Comparison of ENCODE assay signal across 8 cellular contexts in genomic region chr4:120049732-120050494, GRCh38. TPM values are rescaled to one million over a fixed set of nuclear protein-coding genes. Genes with fewer than 3 reads are reported as not detected.
A peak's percentile ranks its signal among the peaks of the same experiment; 100 is the strongest.
DNase-seq lines count a peak whose midpoint lies in the region; ATAC-seq, FAIRE-seq and TF ChIP-seq lines count a peak whose summit lies in the region.

No MANE protein-coding gene starts in this region.

- CTCF ChIA-PET in OCI-LY7 (lab: Charles Lee; ENCODE audit: unreplicated experiment): no interaction called here

- H3K27me3 Mint-ChIP-seq in naive B cell: no peaks in the 10 kb centered on the region

- H3K4me3 Mint-ChIP-seq in naive B cell: peak overlapping the region in 1 of 8 donors; percentile 47
- H3K4me3 Mint-ChIP-seq in stimulated activated effector memory CD8-positive, alpha-beta T cell treated with anti-CD3 and anti-CD28 coated beads, Interleukin-12 subunit alpha, Interleukin-12 subunit beta, amount 100 ng/mL, for 72 hours: peak overlapping the region; percentile 57

- DNase-seq in D721Med (ENCODE audit: insufficient read length, low spot score): peak; percentile 16
- DNase-seq in GM20000 (ENCODE audit: low spot score): peak; percentile 55
- DNase-seq in HK-2 (ENCODE audit: unreplicated experiment): peak; percentile 84
- peak; percentile 73 for DNase-seq in OCI-LY7 (ENCODE audit: low spot score)
- peak; percentile 39 for DNase-seq in activated T-cell treated with anti-CD3 and anti-CD28 coated beads for 48 hours (ENCODE audit: low read depth)
- peak; percentile 97 for DNase-seq in esophagus muscularis mucosa (ENCODE audit: extremely low spot score)
- DNase-seq in naive B cell: peak; percentile 64
- peak; percentile 73 to 88 for DNase-seq in stimulated activated effector memory CD8-positive, alpha-beta T cell treated with anti-CD3 and anti-CD28 coated beads, Interleukin-12 subunit alpha, Interleukin-12 subunit beta, amount 100 ng/mL, for 72 hours (ENCODE audit: low spot score in 2 of 2)

- H3K36me3 ChIP-seq in OCI-LY7 (ENCODE audit: insufficient read depth, low read length) (peaks cover 29% of the 10 kb centered on the region), esophagus muscularis mucosa (no peaks in the 10 kb centered on the region)

- H3K27ac ChIP-seq in OCI-LY7 (ENCODE audit: low read depth, low read length, poor library complexity, severe bottlenecking): no peak overlapping the region
- H3K27ac ChIP-seq in esophagus muscularis mucosa (replicated peaks in 1 of 4): peak overlapping the region; percentile 66 to 83 (median 74)

- no peaks in the 10 kb centered on the region for H3K79me2 ChIP-seq in OCI-LY7 (ENCODE audit: insufficient read depth, low read depth, low read length)

- H3K36me3 Mint-ChIP-seq in naive B cell: no peaks in the 10 kb centered on the region
- H3K36me3 Mint-ChIP-seq in stimulated activated effector memory CD8-positive, alpha-beta T cell treated with anti-CD3 and anti-CD28 coated beads, Interleukin-12 subunit alpha, Interleukin-12 subunit beta, amount 100 ng/mL, for 72 hours: no peaks in the 10 kb centered on the region

- no peaks in the 10 kb centered on the region for H3K9me2 ChIP-seq in OCI-LY7 (ENCODE audit: insufficient read depth, low read length)

- peak; percentile 83 to 91 for ATAC-seq in naive B cell (ENCODE audit: low read depth in 2 of 2)
- ATAC-seq in stimulated activated effector memory CD8-positive, alpha-beta T cell treated with anti-CD3 and anti-CD28 coated beads, Interleukin-12 subunit alpha, Interleukin-12 subunit beta, amount 100 ng/mL, for 72 hours: peak; percentile 94

- H4K20me1 ChIP-seq in OCI-LY7 (ENCODE audit: insufficient read depth, low read length): no peaks in the 10 kb centered on the region; the same call in 1 of the 2 replicates

- TF ChIP-seq CTCF in D721Med (IDR thresholded peaks at IDR 0.05; ENCODE audit: insufficient read depth, missing control alignments): peak; percentile 81
- peak; percentile 80 for TF ChIP-seq CTCF in GM20000 (IDR thresholded peaks at IDR 0.05; ENCODE audit: extremely low read depth, missing control alignments)
- peak; percentile 92 for TF ChIP-seq CTCF in OCI-LY7 (conservative IDR thresholded peaks at IDR 0.05; ENCODE audit: low read length)
- peak; percentile 86 to 89 (median 88) for TF ChIP-seq CTCF in esophagus muscularis mucosa (IDR thresholded peaks at IDR 0.05)

- no peak for TF ChIP-seq POLR2A in esophagus muscularis mucosa (IDR thresholded peaks at IDR 0.05; ENCODE audit: low read depth)

- H2AFZ ChIP-seq in OCI-LY7 (ENCODE audit: low read length): no peak overlapping the region

- H3K4me1 ChIP-seq in OCI-LY7 (ENCODE audit: insufficient read depth, low read length, poor library complexity, severe bottlenecking) (peaks cover 13% of the 10 kb centered on the region), esophagus muscularis mucosa (peaks cover 0 to 49% (median 35%) of the 10 kb centered on the region in 4 donors)

- H3K4me2 ChIP-seq in OCI-LY7 (ENCODE audit: low read length): no peak overlapping the region; the same call in 1 of the 2 replicates

- WGBS in esophagus muscularis mucosa: 30% methylated on average over 9 of the region's 11 CpGs

- H3K27ac Mint-ChIP-seq in naive B cell: peak overlapping the region in 1 of 6 donors; percentile 8
- H3K27ac Mint-ChIP-seq in stimulated activated effector memory CD8-positive, alpha-beta T cell treated with anti-CD3 and anti-CD28 coated beads, Interleukin-12 subunit alpha, Interleukin-12 subunit beta, amount 100 ng/mL, for 72 hours: peak overlapping the region; percentile 60

- peaks cover 5 to 12% (median 7%) of the 10 kb centered on the region in 3 donors for H3K4me1 Mint-ChIP-seq in naive B cell
- peaks cover 6% of the 10 kb centered on the region for H3K4me1 Mint-ChIP-seq in stimulated activated effector memory CD8-positive, alpha-beta T cell treated with anti-CD3 and anti-CD28 coated beads, Interleukin-12 subunit alpha, Interleukin-12 subunit beta, amount 100 ng/mL, for 72 hours

- FAIRE-seq in D721Med (lab: Jason Lieb, UNC): peak; percentile 29

- H3K9me3 Mint-ChIP-seq in naive B cell: no peaks in the 10 kb centered on the region
- no peaks in the 10 kb centered on the region for H3K9me3 Mint-ChIP-seq in stimulated activated effector memory CD8-positive, alpha-beta T cell treated with anti-CD3 and anti-CD28 coated beads, Interleukin-12 subunit alpha, Interleukin-12 subunit beta, amount 100 ng/mL, for 72 hours

- POLR2A ChIA-PET in OCI-LY7 (lab: Charles Lee): no interaction called here

- TF ChIP-seq EP300 in esophagus muscularis mucosa (IDR thresholded peaks at IDR 0.05): no peak

- no peak overlapping the region for H3K4me3 ChIP-seq in OCI-LY7 (ENCODE audit: low read depth, low read length, poor library complexity, severe bottlenecking)
- H3K4me3 ChIP-seq in esophagus muscularis mucosa: peak overlapping the region; percentile 27 to 43 (median 34)

- BruUV-seq in OCI-LY7 (replicated peaks; lab: Mats Ljungman, UMichigan): no TSS peak

- no peaks in the 10 kb centered on the region for H3K27me3 ChIP-seq in esophagus muscularis mucosa

- intact Hi-C loops in OCI-LY7 (cut with micrococcal nuclease; ENCODE audit: unreplicated experiment): loop anchor here (1.0 to 5.0 kb wide), 4 partner anchors 421 to 1068 kb away; no protein-coding TSS in a partner anchor
- intact Hi-C loops in esophagus muscularis mucosa (cut with DNase I): loop anchor here (2.0 to 10.0 kb wide), 6 partner anchors 255 to 738 kb away; partner anchors contain the start of gene PDE5A

- H3K9me3 ChIP-seq in OCI-LY7 (ENCODE audit: low read length) (no peaks in the 10 kb centered on the region), esophagus muscularis mucosa (no peaks in the 10 kb centered on the region)

RNA-seq across cellular contexts. Expression of gene MAD2L1, which starts 16.7 kb away (rescaled TPM):
- total RNA-seq in OCI-LY7 (2014; rRNA removed; shearing (Covaris generic)): 69.3 and 109 TPM in 2 replicates
- total RNA-seq in OCI-LY7 (2022) (112 TPM in 2 replicates), esophagus muscularis mucosa (1 to 10 TPM in 2 of 4 donors, under 1 TPM in 2; under 0.01 to 2.1 (median 1.2) TPM)
- polyA plus RNA-seq in naive B cell (ENCODE audit: low read depth in 6 of 6): 1 to 10 TPM; 2.9 to 7.9 (median 6.1) TPM

Comparison
In these comparisons a context has a peak if more than half of its experiments do, and no peak if none do; other contexts are left out.
1. DNase-seq: peak in every context shown above with its lines; median percentile 97 in esophagus muscularis mucosa; 84 in HK-2; 80 in stimulated activated effector memory CD8-positive, alpha-beta T cell treated with anti-CD3 and anti-CD28 coated beads, Interleukin-12 subunit alpha, Interleukin-12 subunit beta, amount 100 ng/mL, for 72 hours; 73 in OCI-LY7; 64 in naive B cell; 55 in GM20000; 39 in activated T-cell treated with anti-CD3 and anti-CD28 coated beads for 48 hours; 16 in D721Med.
2. RNA of gene MAD2L1, which starts 16.7 kb away (total RNA-seq): 69.3 to 112 TPM in OCI-LY7; under 0.01 to 2.1 TPM in esophagus muscularis mucosa; every median in the first group is over 10 times any median in the second.
3. Peak in every context shown above with its lines, with median percentiles within 50 percentile points of each other: CTCF ChIP-seq.